In the genomic region with DNA sequence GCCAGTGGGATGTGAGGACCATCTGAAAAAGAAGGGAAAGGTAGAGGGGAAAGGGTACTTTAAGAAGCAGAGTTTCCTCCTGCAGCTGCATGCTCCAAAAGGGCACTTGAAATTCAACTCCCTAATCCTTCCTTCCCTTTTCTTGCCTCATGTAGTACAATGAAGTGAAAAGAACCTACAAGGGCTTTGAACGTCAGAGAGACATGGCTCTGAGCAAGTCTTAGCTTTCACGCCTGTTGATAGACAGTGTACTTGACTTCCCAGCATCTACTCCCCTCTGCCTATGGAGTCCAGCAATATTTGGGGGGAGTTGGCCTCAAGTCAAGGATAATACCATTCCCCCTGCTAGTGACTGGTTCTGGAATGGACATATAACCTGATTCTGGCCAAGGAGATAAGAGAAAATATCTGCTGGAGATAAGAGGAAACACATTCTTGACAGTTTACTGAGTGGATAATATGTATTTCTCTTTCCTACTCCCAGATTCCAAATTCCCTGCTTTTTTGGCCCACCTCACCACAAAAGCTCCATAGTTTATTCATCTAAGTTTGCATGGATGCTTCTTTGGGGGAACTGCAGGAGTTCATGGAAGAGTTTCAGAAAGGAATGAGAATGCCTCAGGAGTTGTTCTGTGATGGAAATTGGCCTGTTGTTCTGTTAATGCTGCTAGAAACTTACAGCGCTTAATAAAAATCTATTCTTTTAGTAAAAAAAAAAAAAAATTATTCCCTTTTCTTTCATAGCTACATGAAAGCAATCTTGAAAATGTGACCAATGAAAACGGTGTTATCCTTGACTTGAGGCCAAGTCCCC, we compare ENCODE assay signal across 1 cellular context.
TF ChIP-seq lines count a peak whose summit lies in the region.

No MANE protein-coding gene starts in this region.

TF ChIP-seq in SK-N-SH, 30 proteins besides CTCF, POLR2A, EP300 and RAD21 (continued from another document):
- TF ChIP-seq, protein P1, sequence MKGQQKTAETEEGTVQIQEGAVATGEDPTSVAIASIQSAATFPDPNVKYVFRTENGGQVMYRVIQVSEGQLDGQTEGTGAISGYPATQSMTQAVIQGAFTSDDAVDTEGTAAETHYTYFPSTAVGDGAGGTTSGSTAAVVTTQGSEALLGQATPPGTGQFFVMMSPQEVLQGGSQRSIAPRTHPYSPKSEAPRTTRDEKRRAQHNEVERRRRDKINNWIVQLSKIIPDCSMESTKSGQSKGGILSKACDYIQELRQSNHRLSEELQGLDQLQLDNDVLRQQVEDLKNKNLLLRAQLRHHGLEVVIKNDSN (IDR thresholded peaks at IDR 0.05; ENCODE audit: borderline replicate concordance, low read depth) = no peak
- TF ChIP-seq RXRA (IDR thresholded peaks at IDR 0.05; ENCODE audit: borderline replicate concordance, low read depth) = no peak
- no peak for TF ChIP-seq FOXJ3 (CRISPR knock-in tag; IDR thresholded peaks at IDR 0.05)
- TF ChIP-seq, protein P2, sequence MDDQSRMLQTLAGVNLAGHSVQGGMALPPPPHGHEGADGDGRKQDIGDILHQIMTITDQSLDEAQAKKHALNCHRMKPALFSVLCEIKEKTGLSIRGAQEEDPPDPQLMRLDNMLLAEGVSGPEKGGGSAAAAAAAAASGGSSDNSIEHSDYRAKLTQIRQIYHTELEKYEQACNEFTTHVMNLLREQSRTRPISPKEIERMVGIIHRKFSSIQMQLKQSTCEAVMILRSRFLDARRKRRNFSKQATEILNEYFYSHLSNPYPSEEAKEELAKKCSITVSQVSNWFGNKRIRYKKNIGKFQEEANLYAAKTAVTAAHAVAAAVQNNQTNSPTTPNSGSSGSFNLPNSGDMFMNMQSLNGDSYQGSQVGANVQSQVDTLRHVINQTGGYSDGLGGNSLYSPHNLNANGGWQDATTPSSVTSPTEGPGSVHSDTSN (IDR thresholded peaks at IDR 0.05) = no peak
- TF ChIP-seq SIN3A (IDR thresholded peaks at IDR 0.05; ENCODE audit: borderline replicate concordance, low read depth, low read length) = no peak
- TF ChIP-seq, protein P3, sequence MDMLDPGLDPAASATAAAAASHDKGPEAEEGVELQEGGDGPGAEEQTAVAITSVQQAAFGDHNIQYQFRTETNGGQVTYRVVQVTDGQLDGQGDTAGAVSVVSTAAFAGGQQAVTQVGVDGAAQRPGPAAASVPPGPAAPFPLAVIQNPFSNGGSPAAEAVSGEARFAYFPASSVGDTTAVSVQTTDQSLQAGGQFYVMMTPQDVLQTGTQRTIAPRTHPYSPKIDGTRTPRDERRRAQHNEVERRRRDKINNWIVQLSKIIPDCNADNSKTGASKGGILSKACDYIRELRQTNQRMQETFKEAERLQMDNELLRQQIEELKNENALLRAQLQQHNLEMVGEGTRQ (IDR thresholded peaks at IDR 0.05; ENCODE audit: borderline replicate concordance, low read depth, low read length) = no peak
- no peak for TF ChIP-seq EZH2phosphoT487 (IDR thresholded peaks at IDR 0.05; ENCODE audit: borderline replicate concordance, low read depth)
